ENCODE assay signal across 10 cellular contexts in genomic region chr2:100919316-100919715, GRCh38.
DNase-seq lines count a peak whose midpoint lies in the region; FAIRE-seq and TF ChIP-seq lines count a peak whose summit lies in the region.
"Had no signal": no experiment of that assay in that cellular context is flagged by ENCODE, and none has a peak within 500 bp of the region (broad histone marks: within the 10 kb centered on the region; RNA-seq: fewer than 3 reads in every experiment).

No MANE protein-coding gene starts in this region.

- TF ChIP-seq CTCF in AG04449 (IDR thresholded peaks at IDR 0.05; ENCODE audit: insufficient read depth, low read length, missing control alignments) (peak; percentile 11), D721Med (IDR thresholded peaks at IDR 0.05; ENCODE audit: insufficient read depth, missing control alignments) (peak; percentile 43), fibroblast of mammary gland (conservative IDR thresholded peaks at IDR 0.05; ENCODE audit: control insufficient read depth, insufficient read depth, low read depth, low read length) (peak; percentile 45)

- POLR2A ChIA-PET in AG04449 (lab: Yijun Ruan, JAX): no interaction called here

- CTCF ChIA-PET in AG04449 (lab: Yijun Ruan, JAX): interaction anchor here (1.1 to 2.1 kb wide), 3 partner anchors 13 to 189 kb away, joined by 3 to 8 read pairs (median 5); no protein-coding TSS in a partner anchor

- DNase-seq in AG04449 (ENCODE audit: low read depth, low spot score) (no peak), D721Med (ENCODE audit: insufficient read length, low spot score) (no peak), NAMALWA (ENCODE audit: low spot score) (peak; percentile 48), fibroblast of mammary gland (ENCODE audit: low read depth) (no peak), AML-193 (lab: John Stamatoyannopoulos, UW) (no peak), OCI-M2 (lab: John Stamatoyannopoulos, UW; ENCODE audit: unreplicated experiment) (no peak), NCI-H226 (no peak), Ammon's horn (ENCODE audit: low spot score) (no peak)
- DNase-seq: NCI-H524, posterior cingulate gyrus had no signal

- FAIRE-seq in D721Med (lab: Jason Lieb, UNC): no peak

- H3K4me3 ChIP-seq in AG04449 (ENCODE audit: low read depth, low read length): no peak overlapping the region
- no peak overlapping the region for H3K4me3 ChIP-seq in fibroblast of mammary gland (ENCODE audit: control insufficient read depth, low read depth, low read length)
